ENCODE assay signal across 11 cellular contexts in genomic region chr11:16184588-16184987, GRCh38.
DNase-seq lines count a peak whose midpoint lies in the region; ATAC-seq, FAIRE-seq and TF ChIP-seq lines count a peak whose summit lies in the region.
"Had no signal": no experiment of that assay in that cellular context is flagged by ENCODE, and none has a peak within 500 bp of the region (broad histone marks: within the 10 kb centered on the region; RNA-seq: fewer than 3 reads in every experiment).

No MANE protein-coding gene starts in this region.

- H3K4me3 ChIP-seq in LNCaP clone FGC (ENCODE audit: low read depth, low read length): no peak overlapping the region
- H3K4me3 ChIP-seq in K562: no peak overlapping the region
- H3K4me3 ChIP-seq in CD8-positive, alpha-beta T cell (ENCODE audit: low read depth, low read length): no peak overlapping the region

- H2AFZ ChIP-seq in K562 (ENCODE audit: low read depth, low read length): no peak overlapping the region

- H3K4me2 ChIP-seq in K562 (ENCODE audit: insufficient read depth, low read length): no peak overlapping the region

- H3K4me3 Mint-ChIP-seq in CD8-positive, alpha-beta T cell: no peak overlapping the region
- H3K4me3 Mint-ChIP-seq in chondrocyte (ENCODE audit: unreplicated experiment): no peak overlapping the region
- H3K4me3 Mint-ChIP-seq: central memory CD8-positive, alpha-beta T cell; mesothelial cell of epicardium had no signal

- no peaks in the 10 kb centered on the region for H3K27me3 ChIP-seq in K562 (ENCODE audit: control insufficient read depth in 2 of 2, insufficient read depth in 2 of 2, low read length in 2 of 2)
- no peaks in the 10 kb centered on the region for H3K27me3 ChIP-seq in CD8-positive, alpha-beta T cell (ENCODE audit: insufficient read depth, low read length)

- no peaks in the 10 kb centered on the region for H3K36me3 ChIP-seq in K562 (ENCODE audit: control insufficient read depth, insufficient read depth, low read length)
- no peaks in the 10 kb centered on the region for H3K36me3 ChIP-seq in CD8-positive, alpha-beta T cell (ENCODE audit: insufficient read depth, low read length)

- no peak for TF ChIP-seq RAD21 in K562 (CRISPR knock-in tag; conservative IDR thresholded peaks at IDR 0.05 in 1 of 2, IDR thresholded peaks at IDR 0.05 in 1 of 2)

- no peaks in the 10 kb centered on the region for H3K4me1 Mint-ChIP-seq in CD8-positive, alpha-beta T cell (ENCODE audit: low read depth)
- H3K4me1 Mint-ChIP-seq in chondrocyte (ENCODE audit: low read depth): peaks cover 24% of the 10 kb centered on the region
- H3K4me1 Mint-ChIP-seq: central memory CD8-positive, alpha-beta T cell had no signal

- H3K9me3 ChIP-seq in K562 (replicated peaks; ENCODE audit: control insufficient read depth, insufficient read depth, low read depth, low read length): no peaks in the 10 kb centered on the region
- H3K9me3 ChIP-seq in CD8-positive, alpha-beta T cell (ENCODE audit: low read length): no peaks in the 10 kb centered on the region

- TF ChIP-seq EP300 in K562 (IDR thresholded peaks at IDR 0.05; ENCODE audit: low read length): no peak

- H3K27me3 Mint-ChIP-seq in CD8-positive, alpha-beta T cell (ENCODE audit: low read depth): no peaks in the 10 kb centered on the region
- no peaks in the 10 kb centered on the region for H3K27me3 Mint-ChIP-seq in chondrocyte (ENCODE audit: low read depth)
- H3K27me3 Mint-ChIP-seq: central memory CD8-positive, alpha-beta T cell had no signal

- no peak overlapping the region for H3K9ac ChIP-seq in K562 (ENCODE audit: insufficient read depth in 1 of 2, low read depth in 2 of 2, low read length in 2 of 2)

- in situ Hi-C loops in K562 (cut with MboI): no loop called here

- H3K36me3 Mint-ChIP-seq in CD8-positive, alpha-beta T cell: no peaks in the 10 kb centered on the region
- H3K36me3 Mint-ChIP-seq in chondrocyte (ENCODE audit: low read depth): peaks cover 2% of the 10 kb centered on the region

- no peak for TF ChIP-seq POLR2A in K562 (conservative IDR thresholded peaks at IDR 0.05)

- no peak overlapping the region for H3K27ac Mint-ChIP-seq in CD8-positive, alpha-beta T cell
- no peak overlapping the region for H3K27ac Mint-ChIP-seq in chondrocyte (ENCODE audit: unreplicated experiment)
- H3K27ac Mint-ChIP-seq: mesothelial cell of epicardium had no signal

- H4K20me1 ChIP-seq in K562 (replicated peaks; ENCODE audit: control insufficient read depth, insufficient read depth, low read length): no peaks in the 10 kb centered on the region

- TF ChIP-seq CTCF in LNCaP clone FGC (IDR thresholded peaks at IDR 0.05; ENCODE audit: control insufficient read depth, extremely low read depth, insufficient read depth) (no peak), K562 (IDR thresholded peaks at IDR 0.05 in 2 of 3, conservative IDR thresholded peaks at IDR 0.05 in 1 of 3; ENCODE audit: insufficient read depth in 2 of 3, low read depth in 1 of 3, low read length in 3 of 3) (no peak), chondrocyte (IDR thresholded peaks at IDR 0.05) (no peak)
- no peak for TF ChIP-seq CTCF in CD8-positive, alpha-beta T cell (IDR thresholded peaks at IDR 0.05)

- FAIRE-seq in K562 (lab: Jason Lieb, UNC): no peak
- FAIRE-seq: D721Med had no signal

- H3K79me2 ChIP-seq in K562 (ENCODE audit: control insufficient read depth, insufficient read depth, low read length): no peaks in the 10 kb centered on the region

- no peak; the same call in 2 of the 3 replicates for ATAC-seq in K562
- ATAC-seq in left colon: peak; percentile 99
- no peak for ATAC-seq in HG03097 (IDR thresholded peaks at IDR 0.05; ENCODE audit: low FRiP score, unreplicated experiment)
- no peak for ATAC-seq in HG02852 (IDR thresholded peaks at IDR 0.05; ENCODE audit: unreplicated experiment)
- ATAC-seq in CD8-positive, alpha-beta T cell: no peak

- peak; percentile 52 for DNase-seq in AG08396 (ENCODE audit: low spot score)
- peak; percentile 35 for DNase-seq in LNCaP clone FGC (ENCODE audit: low read depth)
- peak in 1 of 4 experiments; percentile 21 for DNase-seq in K562 (ENCODE audit: extremely low read depth in 1 of 4, low spot score in 3 of 4)
- DNase-seq in left colon: peak in 1 of 2 donors; percentile 28
- no peak for DNase-seq in CD8-positive, alpha-beta T cell
- DNase-seq in chondrocyte (ENCODE audit: low spot score): no peak

- intact Hi-C loops in K562 (cut with micrococcal nuclease) (no loop called here), left colon (cut with DNase I, micrococcal nuclease) (no loop called here)
- intact Hi-C loops in CD8-positive, alpha-beta T cell (cut with DNase I, micrococcal nuclease): no loop called here

- peaks cover 10% of the 10 kb centered on the region for H3K9me3 Mint-ChIP-seq in CD8-positive, alpha-beta T cell
- no peaks in the 10 kb centered on the region for H3K9me3 Mint-ChIP-seq in chondrocyte (ENCODE audit: low read depth)
- H3K9me3 Mint-ChIP-seq: mesothelial cell of epicardium had no signal

- no peak overlapping the region for H3K27ac ChIP-seq in K562 (ENCODE audit: extremely low read depth, low read depth, low read length)
- no peak overlapping the region for H3K27ac ChIP-seq in CD8-positive, alpha-beta T cell (ENCODE audit: low read depth, low read length)

- H3K9me1 ChIP-seq in K562 (ENCODE audit: control insufficient read depth, insufficient read depth, low read length): no peaks in the 10 kb centered on the region

- no TSS peak for BruUV-seq in K562 (replicated peaks; lab: Mats Ljungman, UMichigan)

- CTCF ChIA-PET in K562 (lab: Yijun Ruan, JAX; ENCODE audit: low intra/inter-chr PET ratio): no interaction called here
- CTCF ChIA-PET in CD8-positive, alpha-beta T cell (lab: Charles Lee): no interaction called here

- POLR2A ChIA-PET in K562 (lab: Yijun Ruan, JAX): interaction anchor here (1.0 to 2.5 kb wide), 2 partner anchors 10 kb away, joined by 3 to 9 read pairs; no protein-coding TSS in a partner anchor
- POLR2A ChIA-PET in CD8-positive, alpha-beta T cell (lab: Charles Lee): no interaction called here

- 20% methylated on average over 1 of the region's 1 CpG for WGBS in K562 (ENCODE audit: insufficient coverage, low coverage, missing lambda C conversion rate)

- no peaks in the 10 kb centered on the region for H3K4me1 ChIP-seq in K562 (replicated peaks in 1 of 2; ENCODE audit: control insufficient read depth in 2 of 2, insufficient read depth in 2 of 2, low read length in 2 of 2)
- no peaks in the 10 kb centered on the region for H3K4me1 ChIP-seq in CD8-positive, alpha-beta T cell (ENCODE audit: insufficient read depth, low read length)

TF ChIP-seq in K562, 482 proteins besides CTCF, POLR2A, EP300 and RAD21:
- TF ChIP-seq PHF8 (IDR thresholded peaks at IDR 0.05; ENCODE audit: borderline replicate concordance, low read length) (no peak), ATF3 (IDR thresholded peaks at IDR 0.05) (peak; percentile 30; the same call in 1 of the 2 replicates), ATF3 (CRISPR knock-in tag; conservative IDR thresholded peaks at IDR 0.05) (no peak), FOSL1 (tag; conservative IDR thresholded peaks at IDR 0.05) (0 out of 2 replicates have a peak, but pooled peaks have one; percentile 22), ZBTB2 (IDR thresholded peaks at IDR 0.05) (no peak), MLX (CRISPR knock-in tag; conservative IDR thresholded peaks at IDR 0.05) (no peak), JUND (IDR thresholded peaks at IDR 0.05; ENCODE audit: borderline replicate concordance, low read depth, low read length) (peak; percentile 25; the same call in 1 of the 2 replicates), JUND (tag; IDR thresholded peaks at IDR 0.05; ENCODE audit: borderline replicate concordance, low read depth, low read length) (no peak)
TF ChIP-seq in K562: peak in this region for 3.

Comparison
In these comparisons a context has a peak if more than half of its experiments do, and no peak if none do; other contexts are left out.
1. DNase-seq: peak in AG08396 (single experiment) and LNCaP clone FGC (single experiment); none in CD8-positive, alpha-beta T cell (0 of 7) and chondrocyte (single experiment).